8 cellular contexts compared by ENCODE assay signal in genomic region chr1:204377800-204378608, GRCh38. TPM values are rescaled to one million over a fixed set of nuclear protein-coding genes. Genes with fewer than 3 reads are reported as not detected.
A peak's percentile ranks its signal among the peaks of the same experiment; 100 is the strongest.
DNase-seq lines count a peak whose midpoint lies in the region; ATAC-seq and TF ChIP-seq lines count a peak whose summit lies in the region.

No MANE protein-coding gene starts in this region.

- peaks cover 21% of the 10 kb centered on the region for H3K4me1 Mint-ChIP-seq in nephron progenitor cell

- H3K36me3 Mint-ChIP-seq in nephron progenitor cell (ENCODE audit: low read depth): no peaks in the 10 kb centered on the region

- H3K9me3 ChIP-seq in esophagus squamous epithelium (no peaks in the 10 kb centered on the region), transverse colon (no peaks in the 10 kb centered on the region)

- no peaks in the 10 kb centered on the region for H3K36me3 ChIP-seq in esophagus squamous epithelium
- no peaks in the 10 kb centered on the region for H3K36me3 ChIP-seq in transverse colon

- no peaks in the 10 kb centered on the region for H3K27me3 Mint-ChIP-seq in nephron progenitor cell (ENCODE audit: low read depth, poor library complexity)

- H3K27ac ChIP-seq in esophagus squamous epithelium (peak overlapping the region in 3 of 4 donors; percentile 23 to 59 (median 40)), transverse colon (peak overlapping the region; percentile 82 to 95 (median 84))

- intact Hi-C loops in esophagus squamous epithelium (cut with DNase I): no loop called here
- intact Hi-C loops in transverse colon (cut with DNase I; ENCODE audit: low total_unique reads): no loop called here

- DNase-seq in AML-193 (lab: John Stamatoyannopoulos, UW) (peak; percentile 50 to 51), NCI-H526 (lab: John Stamatoyannopoulos, UW) (peak; percentile 75 to 80), esophagus squamous epithelium (lab: John Stamatoyannopoulos, UW) (no peak), nephron progenitor cell (peak; percentile 65), transverse colon (peak; percentile 80)
- DNase-seq in activated CD8-positive, alpha-beta memory T cell treated with anti-CD3 and anti-CD28 coated beads, Interleukin-2, amount 50 U/mL, for 48 hours: peak; percentile 81

- no peak for TF ChIP-seq POLR2A in esophagus squamous epithelium (IDR thresholded peaks at IDR 0.05)
- peak; percentile 82 for TF ChIP-seq POLR2A in transverse colon (IDR thresholded peaks at IDR 0.05)

- H3K4me3 Mint-ChIP-seq in nephron progenitor cell: peak overlapping the region; percentile 81

- H3K9me3 Mint-ChIP-seq in nephron progenitor cell: no peaks in the 10 kb centered on the region

- TF ChIP-seq CTCF in esophagus squamous epithelium (IDR thresholded peaks at IDR 0.05) (no peak), nephron progenitor cell (IDR thresholded peaks at IDR 0.05) (no peak), transverse colon (IDR thresholded peaks at IDR 0.05) (peak in 1 of 5 experiments; percentile 26)

- WGBS in esophagus squamous epithelium, 2 donors: 1% methylated on average over 7 to 23 of the region's 54 CpGs
- 0 to 1% methylated on average over 2 to 44 of the region's 54 CpGs for WGBS in transverse colon (ENCODE audit: low coverage in 1 of 2), 2 donors

- H3K27me3 ChIP-seq in esophagus squamous epithelium: peaks cover 0 to 56% (median 0%) of the 10 kb centered on the region in 4 donors
- peaks cover 39% of the 10 kb centered on the region for H3K27me3 ChIP-seq in transverse colon

- H3K27ac Mint-ChIP-seq in nephron progenitor cell: peak overlapping the region; percentile 50

- H3K4me3 ChIP-seq in esophagus squamous epithelium (peak overlapping the region; percentile 28 to 64 (median 50)), transverse colon (peak overlapping the region; percentile 25 to 60 (median 47))

- H3K4me1 ChIP-seq in esophagus squamous epithelium: peaks cover 5 to 45% (median 23%) of the 10 kb centered on the region in 3 donors
- peaks cover 0 to 37% (median 20%) of the 10 kb centered on the region in 4 donors for H3K4me1 ChIP-seq in transverse colon

- in situ Hi-C loops in transverse colon (cut with MboI; ENCODE audit: low pct_ligation_motif_present in 1 of 4, low pct_unique_long_range_greater_than_20kb in 1 of 4, low sequenced_read_pairs in 3 of 4): no loop called here

- TF ChIP-seq EP300 in transverse colon (IDR thresholded peaks at IDR 0.05; ENCODE audit: low read depth): no peak

- ATAC-seq in GM21723 (IDR thresholded peaks at IDR 0.05; ENCODE audit: unreplicated experiment): peak; percentile 44
- no peak for ATAC-seq in HG03469 (IDR thresholded peaks at IDR 0.05; ENCODE audit: unreplicated experiment)

RNA-seq across cellular contexts. Expression of gene PLEKHA6, which starts 18.3 kb away (rescaled TPM):
- total RNA-seq in esophagus squamous epithelium (10 to 100 TPM in 3 of 4 donors, 1 to 10 TPM in 1; 7.4 to 40.6 (median 18.3) TPM), transverse colon (100 to 1,000 TPM in 1 of 4 donors, 10 to 100 TPM in 3; 58.7 to 209 (median 97.9) TPM)

RNA-seq across cellular contexts. Expression of gene PPP1R15B, which starts 33.6 kb away (rescaled TPM):
- 10 to 100 TPM; 29.5 to 42.3 (median 34.0) TPM for total RNA-seq in esophagus squamous epithelium
- 10 to 100 TPM; 30.8 to 74.2 (median 54.5) TPM for total RNA-seq in transverse colon
